In genomic region chr2:188580738-188581137, GRCh38 we compare ENCODE assay signal across 22 cellular contexts.
A peak's percentile ranks its signal among the peaks of the same experiment; 100 is the strongest.
DNase-seq lines count a peak whose midpoint lies in the region; ATAC-seq, FAIRE-seq and TF ChIP-seq lines count a peak whose summit lies in the region.
"Had no signal": no experiment of that assay in that cellular context is flagged by ENCODE, and none has a peak within 500 bp of the region (broad histone marks: within the 10 kb centered on the region; RNA-seq: fewer than 3 reads in every experiment).

No MANE protein-coding gene starts in this region.

- TF ChIP-seq POLR2A in thyroid gland (IDR thresholded peaks at IDR 0.05): no peak

- intact Hi-C loops in ascending aorta (cut with DNase I): no loop called here
- intact Hi-C loops in thyroid gland (cut with DNase I): no loop called here

- no peak for FAIRE-seq in D721Med (lab: Jason Lieb, UNC)
- FAIRE-seq: GM19239 had no signal

- 80 to 86% methylated on average over 5 of the region's 5 CpGs for WGBS in thyroid gland, 2 donors

- peak; percentile 3 for DNase-seq in DMS 273 (lab: John Stamatoyannopoulos, UW; ENCODE audit: unreplicated experiment)
- DNase-seq in DMS 273 treated with DMSO at 0.1 percent for 48 hours (lab: John Stamatoyannopoulos, UW): no peak
- no peak for DNase-seq in ascending aorta (ENCODE audit: low spot score in 2 of 2)
- peak; percentile 17 for DNase-seq in kidney tubule cell (ENCODE audit: low spot score)
- peak; percentile 29 to 36 for DNase-seq in thyroid gland
- DNase-seq in D721Med (ENCODE audit: insufficient read length, low spot score): no peak
- DNase-seq in activated naive CD4-positive, alpha-beta T cell (lab: John Stamatoyannopoulos, UW): no peak
- DNase-seq in activated CD8-positive, alpha-beta memory T cell treated with anti-CD3 and anti-CD28 coated beads, Interleukin-2, amount 10 ng/mL, durations not matched to agents 7 days and 5 days: no peak
- DNase-seq: 8988T; ACHN; BE2C; CD8-positive, alpha-beta memory T cell; H7; IMR-90; KG1; MG63; NCI-H2029; NCI-H748 treated with DMSO at 0.1 percent for 48 hours; Right ventricle myocardium superior had no signal

- no peaks in the 10 kb centered on the region for H3K4me1 Mint-ChIP-seq in activated CD8-positive, alpha-beta memory T cell treated with anti-CD3 and anti-CD28 coated beads, Interleukin-2, amount 10 ng/mL, durations not matched to agents 7 days and 5 days
- H3K4me1 Mint-ChIP-seq: CD14-positive monocyte; CD8-positive, alpha-beta memory T cell had no signal

- no peaks in the 10 kb centered on the region for H3K27me3 ChIP-seq in ascending aorta
- no peaks in the 10 kb centered on the region for H3K27me3 ChIP-seq in thyroid gland
- H3K27me3 ChIP-seq: BE2C, MG63, SJSA1 had no signal

- H3K4me1 ChIP-seq in ascending aorta (peaks cover 0 to 12% of the 10 kb centered on the region in 2 donors), thyroid gland (no peaks in the 10 kb centered on the region)
- H3K4me1 ChIP-seq: BE2C, SJSA1 had no signal

- no peaks in the 10 kb centered on the region for H3K9me3 ChIP-seq in ascending aorta
- no peaks in the 10 kb centered on the region for H3K9me3 ChIP-seq in thyroid gland
- H3K9me3 ChIP-seq: BE2C, MG63, SJSA1 had no signal

- no peaks in the 10 kb centered on the region for H3K36me3 Mint-ChIP-seq in activated CD8-positive, alpha-beta memory T cell treated with anti-CD3 and anti-CD28 coated beads, Interleukin-2, amount 10 ng/mL, durations not matched to agents 7 days and 5 days
- H3K36me3 Mint-ChIP-seq: CD14-positive monocyte; CD8-positive, alpha-beta memory T cell had no signal

- no peaks in the 10 kb centered on the region for H3K9me3 Mint-ChIP-seq in activated CD8-positive, alpha-beta memory T cell treated with anti-CD3 and anti-CD28 coated beads, Interleukin-2, amount 10 ng/mL, durations not matched to agents 7 days and 5 days (ENCODE audit: low read depth)

- H3K27ac Mint-ChIP-seq in activated CD8-positive, alpha-beta memory T cell treated with anti-CD3 and anti-CD28 coated beads, Interleukin-2, amount 10 ng/mL, durations not matched to agents 7 days and 5 days: no peak overlapping the region
- H3K27ac Mint-ChIP-seq: CD14-positive monocyte; CD8-positive, alpha-beta memory T cell had no signal

- peak overlapping the region; percentile 3 to 35 for H3K27ac ChIP-seq in ascending aorta
- H3K27ac ChIP-seq in thyroid gland: no peak overlapping the region
- H3K27ac ChIP-seq: SJSA1 had no signal

- H3K27me3 Mint-ChIP-seq in activated CD8-positive, alpha-beta memory T cell treated with anti-CD3 and anti-CD28 coated beads, Interleukin-2, amount 10 ng/mL, durations not matched to agents 7 days and 5 days: no peaks in the 10 kb centered on the region
- H3K27me3 Mint-ChIP-seq: CD8-positive, alpha-beta memory T cell had no signal

- H3K4me3 Mint-ChIP-seq in activated CD8-positive, alpha-beta memory T cell treated with anti-CD3 and anti-CD28 coated beads, Interleukin-2, amount 10 ng/mL, durations not matched to agents 7 days and 5 days: no peak overlapping the region
- H3K4me3 Mint-ChIP-seq: CD14-positive monocyte; CD8-positive, alpha-beta memory T cell had no signal

- CTCF ChIA-PET in activated CD8-positive, alpha-beta memory T cell treated with anti-CD3 and anti-CD28 coated beads, Interleukin-2, amount 10 ng/mL, durations not matched to agents 7 days and 5 days (lab: Charles Lee): no interaction called here

- TF ChIP-seq CTCF in ascending aorta (IDR thresholded peaks at IDR 0.05) (no peak), thyroid gland (IDR thresholded peaks at IDR 0.05) (no peak), D721Med (IDR thresholded peaks at IDR 0.05; ENCODE audit: insufficient read depth, missing control alignments) (no peak)

- H3K4me3 ChIP-seq in ascending aorta: no peak overlapping the region
- H3K4me3 ChIP-seq in thyroid gland (replicated peaks in 1 of 3): no peak overlapping the region
- H3K4me3 ChIP-seq: MG63, SJSA1 had no signal

- ATAC-seq in activated CD8-positive, alpha-beta memory T cell treated with anti-CD3 and anti-CD28 coated beads, Interleukin-2, amount 10 ng/mL, durations not matched to agents 7 days and 5 days: no peak

- H3K36me3 ChIP-seq in ascending aorta: peaks cover 6 to 8% of the 10 kb centered on the region in 2 donors
- no peaks in the 10 kb centered on the region for H3K36me3 ChIP-seq in thyroid gland
- H3K36me3 ChIP-seq: BE2C, MG63, SJSA1 had no signal

Comparison
In these comparisons a context has a peak if more than half of its experiments do, and no peak if none do; other contexts are left out.
1. DNase-seq: peak in DMS 273 (single experiment), kidney tubule cell (single experiment) and thyroid gland (2 of 2); none in DMS 273 treated with DMSO at 0.1 percent for 48 hours (single experiment), ascending aorta (0 of 2), D721Med (single experiment), activated naive CD4-positive, alpha-beta T cell (0 of 4) and activated CD8-positive, alpha-beta memory T cell treated with anti-CD3 and anti-CD28 coated beads, Interleukin-2, amount 10 ng/mL, durations not matched to agents 7 days and 5 days (single experiment).
2. H3K27ac ChIP-seq: peak in ascending aorta (2 of 2); none in thyroid gland (0 of 3).